28 cellular contexts compared by ENCODE assay signal in the genomic region with DNA sequence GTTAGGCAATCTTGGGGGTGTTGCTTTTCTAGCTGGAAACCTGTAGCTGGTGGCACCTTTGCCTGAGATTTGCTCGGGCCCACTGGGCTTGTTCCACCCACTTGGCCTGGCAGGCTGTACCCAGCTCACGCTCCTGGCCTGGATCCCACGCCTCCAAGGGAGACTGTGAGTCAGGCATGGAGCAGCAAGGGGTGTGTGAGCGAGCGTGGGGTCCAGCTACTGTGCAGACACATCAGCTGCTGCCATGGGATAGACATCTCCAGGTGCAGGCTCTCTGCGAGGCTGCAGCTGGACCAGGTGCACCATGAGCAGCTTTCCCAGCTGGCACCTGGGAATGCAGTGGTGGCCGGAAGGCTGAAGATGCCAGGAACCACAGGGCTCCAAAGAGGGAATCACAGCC. TPM values are rescaled to one million over a fixed set of nuclear protein-coding genes. Genes with fewer than 3 reads are reported as not detected.
A peak's percentile ranks its signal among the peaks of the same experiment; 100 is the strongest.
DNase-seq lines count a peak whose midpoint lies in the region; ATAC-seq and TF ChIP-seq lines count a peak whose summit lies in the region.
"Had no signal": no experiment of that assay in that cellular context is flagged by ENCODE, and none has a peak within 500 bp of the region (broad histone marks: within the 10 kb centered on the region; RNA-seq: fewer than 3 reads in every experiment).

No MANE protein-coding gene starts in this region.

- TF ChIP-seq POLR2A in breast epithelium (IDR thresholded peaks at IDR 0.05) (no peak), gastroesophageal sphincter (IDR thresholded peaks at IDR 0.05) (no peak)

- ATAC-seq in gastroesophageal sphincter (peak; percentile 34), GM21526 (IDR thresholded peaks at IDR 0.05; ENCODE audit: low FRiP score, unreplicated experiment) (no peak), HG03025 (IDR thresholded peaks at IDR 0.05; ENCODE audit: low FRiP score, unreplicated experiment) (no peak)
- ATAC-seq: activated naive CD8-positive, alpha-beta T cell treated with anti-CD3 and anti-CD28 coated beads, Interleukin-2, amount 50 U/mL, for 24 hours; GM12878; stimulated activated naive B cell treated with anti-CD40 and anti-IgM and Interleukin-4, amounts not matched to agents 10 μg/mL and 1 μg/mL and 100 μg/mL, for 72 hours had no signal

- peaks cover 19% of the 10 kb centered on the region for H3K36me3 Mint-ChIP-seq in MCF 10A (ENCODE audit: insufficient read depth, unreplicated experiment)

- no peaks in the 10 kb centered on the region for H3K4me1 Mint-ChIP-seq in MCF 10A (ENCODE audit: insufficient read depth, unreplicated experiment)

- no peaks in the 10 kb centered on the region for H3K27me3 ChIP-seq in breast epithelium
- no peaks in the 10 kb centered on the region for H3K27me3 ChIP-seq in gastroesophageal sphincter
- H3K27me3 ChIP-seq: BE2C, body of pancreas, esophagus muscularis mucosa had no signal

- intact Hi-C loops in MCF 10A (cut with micrococcal nuclease) (no loop called here), breast epithelium (cut with DNase I; ENCODE audit: low total_unique reads) (no loop called here)

- no peaks in the 10 kb centered on the region for H3K9me3 Mint-ChIP-seq in MCF 10A (ENCODE audit: unreplicated experiment)
- H3K9me3 Mint-ChIP-seq: activated naive CD8-positive, alpha-beta T cell treated with anti-CD3 and anti-CD28 coated beads, Interleukin-2, amount 50 U/mL, for 24 hours had no signal

- peak; percentile 63 for DNase-seq in MCF 10A (ENCODE audit: unreplicated experiment)
- no peak for DNase-seq in breast epithelium (ENCODE audit: low spot score in 2 of 2)
- peak; percentile 51 for DNase-seq in myocyte (ENCODE audit: low read depth)
- no peak for DNase-seq in glomerular visceral epithelial cell (ENCODE audit: extremely low spot score)
- no peak for DNase-seq in activated CD8-positive, alpha-beta memory T cell treated with anti-CD3 and anti-CD28 coated beads for 24 hours
- DNase-seq: activated CD4-positive, alpha-beta T cell treated with anti-CD3 and anti-CD28 coated beads, Interleukin-2, amount 50 U/mL, for 48 hours; activated effector memory CD4-positive, alpha-beta T cell treated with anti-CD3 and anti-CD28 coated beads, Interleukin-2, amount 50 U/mL, for 16 hours; activated naive CD8-positive, alpha-beta T cell treated with anti-CD3 and anti-CD28 coated beads, Interleukin-2, amount 50 U/mL, for 24 hours; activated T-cell treated with anti-CD3 and anti-CD28 coated beads for 4 hours; BE2C; body of pancreas; COR-L47; DMS79 treated with DMSO at 0.1 percent for 48 hours; effector CD8-positive, alpha-beta T cell; HFFc6; Kasumi-1; small intestine; stimulated activated CD4-positive, alpha-beta T cell treated with anti-CD3 and anti-CD28 coated beads, Interleukin-2, amount 100 ng/mL, for 24 hours; stimulated activated naive B cell treated with anti-CD40 and anti-IgM and Interleukin-4, amounts not matched to agents 10 μg/mL and 1 μg/mL and 100 μg/mL, for 72 hours; T-helper 9 cell had no signal

- no peak overlapping the region for H3K4me3 Mint-ChIP-seq in MCF 10A (ENCODE audit: unreplicated experiment)
- H3K4me3 Mint-ChIP-seq: activated naive CD8-positive, alpha-beta T cell treated with anti-CD3 and anti-CD28 coated beads, Interleukin-2, amount 50 U/mL, for 24 hours; HFFc6; neural crest cell; stimulated activated naive B cell treated with anti-CD40 and anti-IgM and Interleukin-4, amounts not matched to agents 10 μg/mL and 1 μg/mL and 100 μg/mL, for 72 hours; WTC11 had no signal

- no peak for TF ChIP-seq CTCF in MCF 10A (IDR thresholded peaks at IDR 0.05; ENCODE audit: unreplicated experiment)
- TF ChIP-seq CTCF in breast epithelium (IDR thresholded peaks at IDR 0.05), result no peak
- TF ChIP-seq CTCF in gastroesophageal sphincter (IDR thresholded peaks at IDR 0.05), result no peak

- no peak overlapping the region for H3K4me3 ChIP-seq in breast epithelium
- H3K4me3 ChIP-seq in gastroesophageal sphincter, result no peak overlapping the region
- H3K4me3 ChIP-seq: body of pancreas, esophagus muscularis mucosa, GM12878 had no signal

- TF ChIP-seq EP300 in gastroesophageal sphincter (IDR thresholded peaks at IDR 0.05), result no peak

- BruUV-seq in MCF 10A (replicated peaks; lab: Mats Ljungman, UMichigan), result no TSS peak

- CTCF ChIA-PET in MCF 10A (lab: Yijun Ruan, JAX), result interaction anchor here (0.6 to 1.3 kb wide), 5 partner anchors 10 to 261 kb away, joined by 3 to 6 read pairs (median 3); no protein-coding TSS in a partner anchor

- H3K9me3 ChIP-seq in breast epithelium, result no peaks in the 10 kb centered on the region
- no peaks in the 10 kb centered on the region for H3K9me3 ChIP-seq in gastroesophageal sphincter
- H3K9me3 ChIP-seq: BE2C, body of pancreas had no signal

- no CpG with 5 or more reads among the region's 7 CpGs for WGBS in gastroesophageal sphincter (ENCODE audit: low coverage in 1 of 2), 2 donors

- H3K27me3 Mint-ChIP-seq in MCF 10A (ENCODE audit: insufficient read depth, unreplicated experiment), result no peaks in the 10 kb centered on the region
- H3K27me3 Mint-ChIP-seq: activated naive CD8-positive, alpha-beta T cell treated with anti-CD3 and anti-CD28 coated beads, Interleukin-2, amount 50 U/mL, for 24 hours; progenitor cell of endocrine pancreas; stimulated activated naive B cell treated with anti-CD40 and anti-IgM and Interleukin-4, amounts not matched to agents 10 μg/mL and 1 μg/mL and 100 μg/mL, for 72 hours had no signal

- H3K36me3 ChIP-seq in breast epithelium (no peaks in the 10 kb centered on the region), gastroesophageal sphincter (peaks cover 0 to 32% of the 10 kb centered on the region in 2 donors)
- H3K36me3 ChIP-seq: BE2C had no signal

- POLR2A ChIA-PET in MCF 10A (lab: Yijun Ruan, JAX), result interaction anchor here (0.6 to 1.3 kb wide), 4 partner anchors 10 to 117 kb away, joined by 3 to 4 read pairs (median 4); no protein-coding TSS in a partner anchor

- H3K27ac Mint-ChIP-seq in MCF 10A (ENCODE audit: low read depth, unreplicated experiment), result peak overlapping the region; percentile 66
- H3K27ac Mint-ChIP-seq: activated naive CD8-positive, alpha-beta T cell treated with anti-CD3 and anti-CD28 coated beads, Interleukin-2, amount 50 U/mL, for 24 hours; HFFc6; progenitor cell of endocrine pancreas; stimulated activated naive B cell treated with anti-CD40 and anti-IgM and Interleukin-4, amounts not matched to agents 10 μg/mL and 1 μg/mL and 100 μg/mL, for 72 hours had no signal

- H3K27ac ChIP-seq in breast epithelium (no peak overlapping the region), gastroesophageal sphincter (no peak overlapping the region)
- H3K27ac ChIP-seq: body of pancreas, esophagus muscularis mucosa had no signal

- H3K4me1 ChIP-seq in breast epithelium (no peaks in the 10 kb centered on the region), gastroesophageal sphincter (peaks cover 0 to 31% (median 0%) of the 10 kb centered on the region in 3 donors)
- H3K4me1 ChIP-seq: BE2C, body of pancreas had no signal

RNA-seq across cellular contexts. Expression of a gene that starts 36.0 kb away (rescaled TPM):
- total RNA-seq in MCF 10A (2022) (19.4 and 21.9 TPM in 2 replicates), breast epithelium (10 to 100 TPM; 26.2 to 43.8 (median 37.4) TPM), gastroesophageal sphincter (10 to 100 TPM; 36.9 to 52.1 (median 41.5) TPM), myocyte (15.5 and 21.1 TPM in 2 replicates)
- polyA plus RNA-seq in myocyte (2012), result 6.4 TPM

Comparison
In these comparisons a context has a peak if more than half of its experiments do, and no peak if none do; other contexts are left out.
1. DNase-seq: peak in MCF 10A (single experiment) and myocyte (single experiment); none in breast epithelium (0 of 2), glomerular visceral epithelial cell (single experiment) and activated CD8-positive, alpha-beta memory T cell treated with anti-CD3 and anti-CD28 coated beads for 24 hours (single experiment).